9 cellular contexts compared by ENCODE assay signal in the genomic region with DNA sequence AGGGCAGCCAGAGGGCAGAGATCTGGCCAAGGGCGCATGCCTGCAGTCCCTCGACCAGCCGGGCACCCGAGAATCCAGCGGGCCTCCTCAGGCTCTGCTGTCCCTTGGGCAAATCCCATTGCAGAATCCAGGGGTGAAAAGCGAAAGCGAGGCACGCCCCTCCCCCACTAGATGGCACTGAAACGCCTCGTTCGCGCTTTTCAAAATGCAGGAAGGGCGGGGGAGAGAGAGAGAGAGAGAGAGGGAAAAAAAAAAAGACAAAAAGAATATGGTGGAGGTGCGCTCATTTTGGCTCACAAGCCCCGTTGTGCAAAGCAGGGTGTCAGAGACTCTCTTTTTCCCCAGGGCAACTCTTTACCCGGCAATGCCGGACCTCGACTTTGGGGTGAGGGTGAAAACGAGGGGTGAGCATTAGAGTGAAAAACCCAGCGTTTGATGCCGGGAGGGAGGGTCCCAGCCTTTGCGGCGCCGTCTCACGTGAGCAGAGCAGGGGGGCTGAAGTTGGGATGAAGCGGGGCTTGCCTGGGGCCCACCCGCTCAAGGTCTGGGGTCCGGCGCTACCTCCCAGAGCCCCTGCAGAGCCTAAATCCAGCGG. TPM values are rescaled to one million over a fixed set of nuclear protein-coding genes. Genes with fewer than 3 reads are reported as not detected.
DNase-seq lines count a peak whose midpoint lies in the region; ATAC-seq and TF ChIP-seq lines count a peak whose summit lies in the region.
"Had no signal": no experiment of that assay in that cellular context is flagged by ENCODE, and none has a peak within 500 bp of the region (broad histone marks: within the 10 kb centered on the region; RNA-seq: fewer than 3 reads in every experiment).

No MANE protein-coding gene starts in this region.

- H4K8ac ChIP-seq in neuronal stem cell (ENCODE audit: low read depth, low read length), result no peak overlapping the region

- peak overlapping the region; percentile 79 for H3K4me3 Mint-ChIP-seq in activated T-helper 1 cell treated with anti-CD3 and anti-CD28 coated beads, Interleukin-12 subunit alpha, Interleukin-12 subunit beta, Interleukin-2, Interleukin-4 antibody, amounts not matched to agents 30 ng/mL and 10 ng/mL and 1 ng/mL, durations not matched to agents 14 hours and 24 hours and 36 hours

- peak overlapping the region; percentile 99 for H2AFZ ChIP-seq in neuronal stem cell (ENCODE audit: low read length)

- peak overlapping the region; percentile 91 for H2BK15ac ChIP-seq in neuronal stem cell (ENCODE audit: low read length)

- intact Hi-C loops in activated T-helper 1 cell treated with anti-CD3 and anti-CD28 coated beads, Interleukin-12 subunit alpha, Interleukin-12 subunit beta, Interleukin-2, Interleukin-4 antibody, amounts not matched to agents 30 ng/mL and 10 ng/mL and 1 ng/mL, durations not matched to agents 14 hours and 24 hours and 36 hours (cut with micrococcal nuclease), result loop anchor here (2.0 to 10.0 kb wide), 4 partner anchors 147 to 581 kb away; partner anchors contain the start of genes AGK, BRAF and NDUFB2
- intact Hi-C loops in vagina (cut with DNase I), result no loop called here

- no peaks in the 10 kb centered on the region for H3K9me3 Mint-ChIP-seq in activated T-helper 1 cell treated with anti-CD3 and anti-CD28 coated beads, Interleukin-12 subunit alpha, Interleukin-12 subunit beta, Interleukin-2, Interleukin-4 antibody, amounts not matched to agents 30 ng/mL and 10 ng/mL and 1 ng/mL, durations not matched to agents 14 hours and 24 hours and 36 hours
- H3K9me3 Mint-ChIP-seq: activated naive CD4-positive, alpha-beta T cell treated with anti-CD3 and anti-CD28 coated beads, Interleukin-2, amount 50 U/mL, for 72 hours had no signal

- ATAC-seq in HG02973 (IDR thresholded peaks at IDR 0.05; ENCODE audit: unreplicated experiment), result no peak

- no peaks in the 10 kb centered on the region for H3K36me3 ChIP-seq in neuronal stem cell (replicated peaks in 1 of 2; ENCODE audit: control insufficient read depth in 2 of 2, insufficient read depth in 2 of 2, low read length in 2 of 2)
- no peaks in the 10 kb centered on the region for H3K36me3 ChIP-seq in vagina

- H3K36me3 Mint-ChIP-seq in activated T-helper 1 cell treated with anti-CD3 and anti-CD28 coated beads, Interleukin-12 subunit alpha, Interleukin-12 subunit beta, Interleukin-2, Interleukin-4 antibody, amounts not matched to agents 30 ng/mL and 10 ng/mL and 1 ng/mL, durations not matched to agents 14 hours and 24 hours and 36 hours (ENCODE audit: low read depth), result peaks cover 1% of the 10 kb centered on the region
- H3K36me3 Mint-ChIP-seq: activated naive CD4-positive, alpha-beta T cell treated with anti-CD3 and anti-CD28 coated beads, Interleukin-2, amount 50 U/mL, for 72 hours had no signal

- H3K14ac ChIP-seq in neuronal stem cell (ENCODE audit: low read length), result no peak overlapping the region

- H3K27ac ChIP-seq in neuronal stem cell (replicated peaks; ENCODE audit: low read length), result no peak overlapping the region
- no peak overlapping the region for H3K27ac ChIP-seq in vagina

- H3K9me3 ChIP-seq in neuronal stem cell (replicated peaks in 1 of 2; ENCODE audit: control insufficient read depth in 2 of 2, insufficient read depth in 1 of 2, low read depth in 1 of 2, low read length in 2 of 2) (no peaks in the 10 kb centered on the region), vagina (no peaks in the 10 kb centered on the region)

- no peak overlapping the region for H3K4ac ChIP-seq in neuronal stem cell (ENCODE audit: low read length)

- H3K27ac Mint-ChIP-seq in activated T-helper 1 cell treated with anti-CD3 and anti-CD28 coated beads, Interleukin-12 subunit alpha, Interleukin-12 subunit beta, Interleukin-2, Interleukin-4 antibody, amounts not matched to agents 30 ng/mL and 10 ng/mL and 1 ng/mL, durations not matched to agents 14 hours and 24 hours and 36 hours, result peak overlapping the region; percentile 45
- H3K27ac Mint-ChIP-seq: activated naive CD4-positive, alpha-beta T cell treated with anti-CD3 and anti-CD28 coated beads, Interleukin-2, amount 50 U/mL, for 72 hours had no signal

- no peak for TF ChIP-seq CTCF in vagina (IDR thresholded peaks at IDR 0.05)

- no peak for TF ChIP-seq POLR2A in vagina (IDR thresholded peaks at IDR 0.05)

- H3K79me1 ChIP-seq in neuronal stem cell (ENCODE audit: low read depth, low read length), result peaks cover 2% of the 10 kb centered on the region

- no CpG with 5 or more reads among the region's 30 CpGs for WGBS in neuronal stem cell (ENCODE audit: extremely low coverage in 2 of 2, insufficient read length in 2 of 2, insufficient replicate concordance in 1 of 2), 2 donors

- H3K4me2 ChIP-seq in neuronal stem cell (ENCODE audit: insufficient read depth, low read length, poor library complexity, severe bottlenecking), result peak overlapping the region; percentile 84

- H3K4me3 ChIP-seq in neuronal stem cell (ENCODE audit: low read length in 2 of 2) (peak overlapping the region; percentile 52 to 75), vagina (peak overlapping the region; percentile 46 to 51)

- no peak overlapping the region for H2BK12ac ChIP-seq in neuronal stem cell (ENCODE audit: low read length)

- peaks cover 3 to 19% of the 10 kb centered on the region in 2 donors for H3K4me1 ChIP-seq in neuronal stem cell (ENCODE audit: control insufficient read depth in 2 of 2, insufficient read depth in 1 of 2, low read depth in 1 of 2, low read length in 2 of 2)
- peaks cover 41% of the 10 kb centered on the region for H3K4me1 ChIP-seq in vagina

- H3K18ac ChIP-seq in neuronal stem cell (ENCODE audit: low read length), result peak overlapping the region; percentile 93

- no peak overlapping the region for H4K91ac ChIP-seq in neuronal stem cell (ENCODE audit: low read depth, low read length, poor library complexity)

- peak overlapping the region; percentile 66 for H3K9ac ChIP-seq in neuronal stem cell (ENCODE audit: low read depth, low read length, poor library complexity)

- H3K27me3 ChIP-seq in neuronal stem cell (ENCODE audit: control insufficient read depth in 3 of 3, insufficient read depth in 3 of 3, low read depth in 1 of 3, low read length in 3 of 3) (peaks cover 0 to 65% (median 6%) of the 10 kb centered on the region in 3 experiments), vagina (no peaks in the 10 kb centered on the region)

- no peak overlapping the region for H2AK5ac ChIP-seq in neuronal stem cell (ENCODE audit: low read depth, low read length)

- H3K4me1 Mint-ChIP-seq in activated T-helper 1 cell treated with anti-CD3 and anti-CD28 coated beads, Interleukin-12 subunit alpha, Interleukin-12 subunit beta, Interleukin-2, Interleukin-4 antibody, amounts not matched to agents 30 ng/mL and 10 ng/mL and 1 ng/mL, durations not matched to agents 14 hours and 24 hours and 36 hours (ENCODE audit: low read depth), result peaks cover 36% of the 10 kb centered on the region

- H3K27me3 Mint-ChIP-seq in activated T-helper 1 cell treated with anti-CD3 and anti-CD28 coated beads, Interleukin-12 subunit alpha, Interleukin-12 subunit beta, Interleukin-2, Interleukin-4 antibody, amounts not matched to agents 30 ng/mL and 10 ng/mL and 1 ng/mL, durations not matched to agents 14 hours and 24 hours and 36 hours (ENCODE audit: insufficient read depth), result peaks cover 39% of the 10 kb centered on the region

- H3K23ac ChIP-seq in neuronal stem cell (ENCODE audit: low read depth, low read length, poor library complexity), result peak overlapping the region; percentile 88

- peak; percentile 1 for DNase-seq in NOMO-1 treated with DMSO at 0.1 percent for 48 hours (lab: John Stamatoyannopoulos, UW; ENCODE audit: unreplicated experiment)
- DNase-seq in NOMO-1 treated with dmso at 0.1 percent for 144 hours (lab: John Stamatoyannopoulos, UW; ENCODE audit: unreplicated experiment), result no peak
- DNase-seq in NCI-H524 (lab: John Stamatoyannopoulos, UW), result peak; percentile 80 to 90
- DNase-seq in activated T-helper 1 cell treated with anti-CD3 and anti-CD28 coated beads, Interleukin-12 subunit alpha, Interleukin-12 subunit beta, Interleukin-2, Interleukin-4 antibody, amounts not matched to agents 30 ng/mL and 10 ng/mL and 1 ng/mL, durations not matched to agents 14 hours and 24 hours and 36 hours (ENCODE audit: low spot score), result peak; percentile 46
- DNase-seq in foreskin melanocyte, result peak; percentile 63
- peak; percentile 74 for DNase-seq in neuronal stem cell (ENCODE audit: low spot score)
- DNase-seq in vagina (ENCODE audit: extremely low spot score in 2 of 2), result peak in 1 of 2 donors; percentile 52

- H2BK120ac ChIP-seq in neuronal stem cell (ENCODE audit: low read depth, low read length), result no peak overlapping the region

- no peak overlapping the region for H2BK5ac ChIP-seq in neuronal stem cell (ENCODE audit: low read length)

RNA-seq across cellular contexts. Expression of gene TMEM178B, which starts 2.5 kb away (rescaled TPM):
- 2.5 and 3.7 TPM in 2 replicates for total RNA-seq in activated T-helper 1 cell treated with anti-CD3 and anti-CD28 coated beads, Interleukin-12 subunit alpha, Interleukin-12 subunit beta, Interleukin-2, Interleukin-4 antibody, amounts not matched to agents 30 ng/mL and 10 ng/mL and 1 ng/mL, durations not matched to agents 14 hours and 24 hours and 36 hours
- polyA plus RNA-seq in neuronal stem cell (2013, experiment 1 of 2), result 4.0 TPM
- polyA plus RNA-seq in neuronal stem cell (2013, experiment 2 of 2), result 4.4 TPM
- total RNA-seq in vagina, result 1.2 TPM

RNA-seq across cellular contexts. Expression of gene MRPS33, which starts 56.6 kb away (rescaled TPM):
- total RNA-seq in activated T-helper 1 cell treated with anti-CD3 and anti-CD28 coated beads, Interleukin-12 subunit alpha, Interleukin-12 subunit beta, Interleukin-2, Interleukin-4 antibody, amounts not matched to agents 30 ng/mL and 10 ng/mL and 1 ng/mL, durations not matched to agents 14 hours and 24 hours and 36 hours, result 63.0 and 73.9 TPM in 2 replicates
- 77.3 TPM for polyA plus RNA-seq in neuronal stem cell (2013, experiment 1 of 2)
- 69.8 TPM for polyA plus RNA-seq in neuronal stem cell (2013, experiment 2 of 2)
- 5.9 TPM for total RNA-seq in vagina
